Comparison of ENCODE assay signal across 20 cellular contexts in genomic region chr6:16496982-16497823, GRCh38.
DNase-seq lines count a peak whose midpoint lies in the region; ATAC-seq and TF ChIP-seq lines count a peak whose summit lies in the region.
"Had no signal": no experiment of that assay in that cellular context is flagged by ENCODE, and none has a peak within 500 bp of the region (broad histone marks: within the 10 kb centered on the region; RNA-seq: fewer than 3 reads in every experiment).

No MANE protein-coding gene starts in this region.

- H3K27me3 ChIP-seq in HAP-1 (ENCODE audit: low read depth) (no peaks in the 10 kb centered on the region), endocrine pancreas (ENCODE audit: control insufficient read depth, insufficient read depth, low read length) (no peaks in the 10 kb centered on the region)
- H3K27me3 ChIP-seq: tibial nerve had no signal

- H3K9ac ChIP-seq in endocrine pancreas (ENCODE audit: control insufficient read depth, insufficient read depth, low read length) = no peak overlapping the region

- peaks cover 19% of the 10 kb centered on the region for H3K36me3 Mint-ChIP-seq in mesothelial cell of epicardium
- peaks cover 9% of the 10 kb centered on the region for H3K36me3 Mint-ChIP-seq in effector memory CD8-positive, alpha-beta T cell (ENCODE audit: insufficient read depth)

- H3K9me3 Mint-ChIP-seq in mesothelial cell of epicardium = peaks cover 16% of the 10 kb centered on the region
- H3K9me3 Mint-ChIP-seq in effector memory CD8-positive, alpha-beta T cell = no peaks in the 10 kb centered on the region

- peak overlapping the region; percentile 75 for H3K27ac Mint-ChIP-seq in mesothelial cell of epicardium
- H3K27ac Mint-ChIP-seq in effector memory CD8-positive, alpha-beta T cell = peak overlapping the region in 1 of 2 donors; percentile 2
- H3K27ac Mint-ChIP-seq: activated CD4-positive, alpha-beta T cell treated with anti-CD3 and anti-CD28 coated beads, Interleukin-2, amount 10 ng/mL, durations not matched to agents 7 days and 5 days; activated T-helper 2 cell treated with anti-CD3 and anti-CD28 coated beads, Interferon-gamma antibody, Interleukin-2, Interleukin-4, amounts not matched to agents 10 μg/mL and 5 μg/mL and 100 μg/mL, durations not matched to agents 14 hours and 24 hours and 36 hours; T-helper 1 cell treated with Interleukin-12 subunit alpha and Interleukin-12 subunit beta and Interleukin-4 antibody, amounts not matched to agents 30 μg/mL and 1 μg/mL, for 36 hours had no signal

- H3K27me3 Mint-ChIP-seq in mesothelial cell of epicardium (ENCODE audit: low read depth) = no peaks in the 10 kb centered on the region
- no peaks in the 10 kb centered on the region for H3K27me3 Mint-ChIP-seq in effector memory CD8-positive, alpha-beta T cell
- H3K27me3 Mint-ChIP-seq: activated CD4-positive, alpha-beta T cell treated with anti-CD3 and anti-CD28 coated beads, Interleukin-2, amount 10 ng/mL, durations not matched to agents 7 days and 5 days had no signal

- peak overlapping the region; percentile 11 for H3K4me3 Mint-ChIP-seq in mesothelial cell of epicardium
- H3K4me3 Mint-ChIP-seq in effector memory CD8-positive, alpha-beta T cell = no peak overlapping the region
- H3K4me3 Mint-ChIP-seq: activated CD4-positive, alpha-beta T cell treated with anti-CD3 and anti-CD28 coated beads, Interleukin-2, amount 10 ng/mL, durations not matched to agents 7 days and 5 days; T-helper 1 cell treated with Interleukin-12 subunit alpha and Interleukin-12 subunit beta and Interleukin-4 antibody, amounts not matched to agents 30 μg/mL and 1 μg/mL, for 36 hours had no signal

- H3K4me1 ChIP-seq in HAP-1 (peaks cover 24% of the 10 kb centered on the region), endocrine pancreas (ENCODE audit: control insufficient read depth, insufficient read depth, low read length) (peaks cover 31% of the 10 kb centered on the region)
- H3K4me1 ChIP-seq: lower lobe of right lung had no signal

- peak; percentile 43 for DNase-seq in AG08396 (ENCODE audit: low spot score)
- DNase-seq in HAP-1 (ENCODE audit: low spot score in 2 of 2) = peak; percentile 46 to 83
- DNase-seq in mesothelial cell of epicardium (ENCODE audit: low spot score in 2 of 2, unreplicated experiment in 2 of 2) = no peak
- no peak for DNase-seq in effector memory CD8-positive, alpha-beta T cell
- DNase-seq: activated CD4-positive, alpha-beta T cell treated with anti-CD3 and anti-CD28 coated beads, Interleukin-2, amount 10 ng/mL, durations not matched to agents 7 days and 5 days; AML-193; DMS53; KG1; lower lobe of right lung; NCI-H1436; NCI-H69; RPMI8226; stimulated activated CD4-positive, alpha-beta T cell treated with anti-CD3 and anti-CD28 coated beads, Interleukin-15, amount 100 ng/mL, for 24 hours had no signal

- peaks cover 31% of the 10 kb centered on the region for H3K4me1 Mint-ChIP-seq in mesothelial cell of epicardium
- H3K4me1 Mint-ChIP-seq in effector memory CD8-positive, alpha-beta T cell (ENCODE audit: low read depth in 2 of 2) = peaks cover 23 to 32% of the 10 kb centered on the region in 2 donors

- ATAC-seq in HG02981 (IDR thresholded peaks at IDR 0.05; ENCODE audit: unreplicated experiment) = no peak
- no peak for ATAC-seq in effector memory CD8-positive, alpha-beta T cell (replicated peaks)
- no peak for ATAC-seq in GM21423 (IDR thresholded peaks at IDR 0.05; ENCODE audit: unreplicated experiment)
- ATAC-seq in HG03025 (IDR thresholded peaks at IDR 0.05; ENCODE audit: low FRiP score, unreplicated experiment) = no peak

- H3K4me3 ChIP-seq in HAP-1 (no peak overlapping the region), endocrine pancreas (ENCODE audit: control insufficient read depth, insufficient read depth, low read length) (peak overlapping the region; percentile 24)
- H3K4me3 ChIP-seq: lower lobe of right lung, tibial nerve had no signal

- H3K36me3 ChIP-seq in HAP-1 (replicated peaks) (no peaks in the 10 kb centered on the region), endocrine pancreas (ENCODE audit: control insufficient read depth, insufficient read depth, low read length) (no peaks in the 10 kb centered on the region)
- H3K36me3 ChIP-seq: lower lobe of right lung, tibial nerve had no signal

- H3K9me3 ChIP-seq in HAP-1 = no peaks in the 10 kb centered on the region
- H3K9me3 ChIP-seq in endocrine pancreas (ENCODE audit: control insufficient read depth, low read length) = no peaks in the 10 kb centered on the region
- H3K9me3 ChIP-seq: lower lobe of right lung, tibial nerve had no signal

- in situ Hi-C loops in HAP-1 (cut with MboI; ENCODE audit: low sequenced_read_pairs) = no loop called here

- TF ChIP-seq CTCF in mesothelial cell of epicardium (IDR thresholded peaks at IDR 0.05; ENCODE audit: unreplicated experiment) = no peak

Comparison
In these comparisons a context has a peak if more than half of its experiments do, and no peak if none do; other contexts are left out.
1. DNase-seq: peak in AG08396 (single experiment) and HAP-1 (2 of 2); none in mesothelial cell of epicardium (0 of 2) and effector memory CD8-positive, alpha-beta T cell (0 of 3).